In the genomic region with DNA sequence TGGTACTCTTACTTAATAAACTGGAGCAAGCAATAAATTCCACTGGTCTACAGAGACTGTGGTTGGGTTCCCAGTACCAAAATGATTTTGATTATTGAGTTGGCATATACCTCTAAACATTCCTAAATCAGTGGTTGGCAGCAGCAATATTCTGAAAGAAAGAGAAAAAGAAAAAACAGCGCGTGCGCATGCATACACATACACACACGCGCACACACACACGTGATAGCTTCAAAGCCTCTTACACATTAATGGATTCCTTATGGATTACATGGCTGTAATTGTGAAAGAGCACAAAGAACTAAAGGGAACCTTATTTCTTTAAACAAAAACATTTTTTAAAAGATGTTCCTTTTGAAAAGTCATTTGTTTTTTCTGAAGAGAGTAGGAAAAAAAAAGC, we compare ENCODE assay signal across 18 cellular contexts.
DNase-seq lines count a peak whose midpoint lies in the region; ATAC-seq and TF ChIP-seq lines count a peak whose summit lies in the region.
"Had no signal": no experiment of that assay in that cellular context is flagged by ENCODE, and none has a peak within 500 bp of the region (broad histone marks: within the 10 kb centered on the region; RNA-seq: fewer than 3 reads in every experiment).

No MANE protein-coding gene starts in this region.

- H3K4me3 ChIP-seq in breast epithelium (no peak overlapping the region), endodermal cell (ENCODE audit: low read length) (no peak overlapping the region), foreskin fibroblast (ENCODE audit: low read depth in 1 of 2, low read length in 2 of 2) (no peak overlapping the region)
- H3K4me3 ChIP-seq: SJSA1 had no signal

- no TSS peak for BruUV-seq in MCF 10A (replicated peaks; lab: Mats Ljungman, UMichigan)

- H3K27ac Mint-ChIP-seq in MCF 10A (ENCODE audit: low read depth, unreplicated experiment) (no peak overlapping the region), endodermal cell (no peak overlapping the region)
- H3K27ac Mint-ChIP-seq: CD4-positive, CD25-positive, alpha-beta regulatory T cell; IgD-negative memory B cell had no signal

- H3K4me1 ChIP-seq in breast epithelium (no peaks in the 10 kb centered on the region), endodermal cell (ENCODE audit: control insufficient read depth, insufficient read depth, low read length) (no peaks in the 10 kb centered on the region)
- H3K4me1 ChIP-seq: SJSA1 had no signal

- H3K9ac ChIP-seq in endodermal cell (ENCODE audit: extremely low read depth, low read length, poor library complexity, severe bottlenecking) = no peak overlapping the region

- no peak for DNase-seq in breast epithelium (ENCODE audit: low spot score in 2 of 2)
- DNase-seq in MCF 10A (ENCODE audit: unreplicated experiment) = no peak
- DNase-seq in endodermal cell = no peak
- peak; percentile 71 to 85 for DNase-seq in foreskin fibroblast
- DNase-seq in activated naive CD4-positive, alpha-beta T cell treated with Interleukin-2 at 50 U/mL for 16 hours = no peak
- DNase-seq in NCI-H1436 treated with DMSO at 0.1 percent for 48 hours (lab: John Stamatoyannopoulos, UW) = no peak
- no peak for DNase-seq in NCI-H187 (lab: John Stamatoyannopoulos, UW)
- DNase-seq: 8988T; CD4-positive, CD25-positive, alpha-beta regulatory T cell; DMS79 treated with DMSO at 0.1 percent for 48 hours; H7; NCI-H146; NCI-H2107; NCI-H446; PC-3 had no signal

- TF ChIP-seq CTCF in breast epithelium (IDR thresholded peaks at IDR 0.05) (no peak), MCF 10A (IDR thresholded peaks at IDR 0.05; ENCODE audit: unreplicated experiment) (no peak), endodermal cell (conservative IDR thresholded peaks at IDR 0.05) (no peak), foreskin fibroblast (IDR thresholded peaks at IDR 0.05; ENCODE audit: low read depth, low read length) (no peak)

- H3K36me3 Mint-ChIP-seq in MCF 10A (ENCODE audit: insufficient read depth, unreplicated experiment) = no peaks in the 10 kb centered on the region
- H3K36me3 Mint-ChIP-seq in endodermal cell (ENCODE audit: low read depth) = no peaks in the 10 kb centered on the region
- H3K36me3 Mint-ChIP-seq: CD4-positive, CD25-positive, alpha-beta regulatory T cell had no signal

- no peaks in the 10 kb centered on the region for H3K9me3 ChIP-seq in breast epithelium
- H3K9me3 ChIP-seq in endodermal cell (ENCODE audit: control insufficient read depth, low read length) = peaks cover 5% of the 10 kb centered on the region
- H3K9me3 ChIP-seq: SJSA1 had no signal

- CTCF ChIA-PET in MCF 10A (lab: Yijun Ruan, JAX) = interaction anchor here (0.6 to 1.9 kb wide), 3 partner anchors 11 to 529 kb away, joined by 3 to 4 read pairs (median 4); no protein-coding TSS in a partner anchor

- H3K27ac ChIP-seq in breast epithelium (peak overlapping the region; percentile 40 to 76), endodermal cell (ENCODE audit: low read depth, low read length) (peak overlapping the region; percentile 56)
- H3K27ac ChIP-seq: SJSA1 had no signal

- H3K4me3 Mint-ChIP-seq in MCF 10A (ENCODE audit: unreplicated experiment) (no peak overlapping the region), endodermal cell (no peak overlapping the region)
- H3K4me3 Mint-ChIP-seq: IgD-negative memory B cell had no signal

- TF ChIP-seq POLR2A in breast epithelium (IDR thresholded peaks at IDR 0.05) = no peak

- H3K4me1 Mint-ChIP-seq in MCF 10A (ENCODE audit: insufficient read depth, unreplicated experiment) (no peaks in the 10 kb centered on the region), endodermal cell (no peaks in the 10 kb centered on the region)
- H3K4me1 Mint-ChIP-seq: CD4-positive, CD25-positive, alpha-beta regulatory T cell; IgD-negative memory B cell had no signal

- 67% methylated on average over 2 of the region's 6 CpGs; no CpG with 5 or more reads in 1 of the 2 experiments for WGBS in endodermal cell (ENCODE audit: insufficient coverage in 1 of 2, insufficient read length in 1 of 2), 2 experiments

- H3K9me3 Mint-ChIP-seq in MCF 10A (ENCODE audit: unreplicated experiment) (peaks cover 8% of the 10 kb centered on the region), endodermal cell (peaks cover 7% of the 10 kb centered on the region)

- intact Hi-C loops in breast epithelium (cut with DNase I; ENCODE audit: low total_unique reads) (no loop called here), MCF 10A (cut with micrococcal nuclease) (no loop called here)

- no peaks in the 10 kb centered on the region for H3K36me3 ChIP-seq in breast epithelium
- H3K36me3 ChIP-seq in endodermal cell (ENCODE audit: control insufficient read depth, insufficient read depth, low read length) = no peaks in the 10 kb centered on the region
- H3K36me3 ChIP-seq: SJSA1 had no signal

- H3K27me3 ChIP-seq in breast epithelium (no peaks in the 10 kb centered on the region), endodermal cell (ENCODE audit: control insufficient read depth, insufficient read depth, low read length, poor library complexity, severe bottlenecking) (no peaks in the 10 kb centered on the region)
- H3K27me3 ChIP-seq: SJSA1 had no signal

- ATAC-seq in esophagus mucosa = no peak
- ATAC-seq: PC-3 had no signal

- POLR2A ChIA-PET in MCF 10A (lab: Yijun Ruan, JAX) = no interaction called here

- H3K27me3 Mint-ChIP-seq in MCF 10A (ENCODE audit: insufficient read depth, unreplicated experiment) (no peaks in the 10 kb centered on the region), endodermal cell (ENCODE audit: insufficient read depth) (no peaks in the 10 kb centered on the region)
- H3K27me3 Mint-ChIP-seq: IgD-negative memory B cell had no signal

Comparison
In these comparisons a context has a peak if more than half of its experiments do, and no peak if none do; other contexts are left out.
1. DNase-seq: peak in foreskin fibroblast (2 of 2); none in breast epithelium (0 of 2), MCF 10A (single experiment), endodermal cell (single experiment), activated naive CD4-positive, alpha-beta T cell treated with Interleukin-2 at 50 U/mL for 16 hours (single experiment), NCI-H1436 treated with DMSO at 0.1 percent for 48 hours (single experiment) and NCI-H187 (0 of 2).